In genomic region chr14:60092516-60092915, GRCh38 we compare ENCODE assay signal across 8 cellular contexts. TPM values are rescaled to one million over a fixed set of nuclear protein-coding genes. Genes with fewer than 3 reads are reported as not detected.
A peak's percentile ranks its signal among the peaks of the same experiment; 100 is the strongest.
DNase-seq lines count a peak whose midpoint lies in the region; ATAC-seq and TF ChIP-seq lines count a peak whose summit lies in the region.

No MANE protein-coding gene starts in this region.

- peaks cover 27% of the 10 kb centered on the region for H3K4me1 ChIP-seq in Caco-2
- peaks cover 45% of the 10 kb centered on the region for H3K4me1 ChIP-seq in lower lobe of right lung
- peaks cover 17 to 29% of the 10 kb centered on the region in 2 donors for H3K4me1 ChIP-seq in thoracic aorta (ENCODE audit: control insufficient read depth in 1 of 2, low read depth in 2 of 2)

- H3K27ac ChIP-seq in dorsolateral prefrontal cortex: peak overlapping the region; percentile 90 to 100 (median 98)
- H3K27ac ChIP-seq in lower lobe of right lung: peak overlapping the region; percentile 97
- peak overlapping the region; percentile 90 to 98 for H3K27ac ChIP-seq in thoracic aorta

- no TSS peak for BruUV-seq in Caco-2 (replicated peaks; lab: Mats Ljungman, UMichigan)

- H3K27me3 ChIP-seq in Caco-2 (replicated peaks; ENCODE audit: control insufficient read depth, insufficient read depth, low read length) (no peaks in the 10 kb centered on the region), dorsolateral prefrontal cortex (no peaks in the 10 kb centered on the region), lower lobe of right lung (ENCODE audit: low read depth) (no peaks in the 10 kb centered on the region), thoracic aorta (replicated peaks; ENCODE audit: insufficient read depth) (no peaks in the 10 kb centered on the region)

- ATAC-seq in T-cell (replicated peaks in 1 of 4) (no peak), lower lobe of right lung (peak; percentile 2 to 28), thoracic aorta (ENCODE audit: insufficient number of reproducible peaks, low FRiP score, low read depth) (peak; percentile 22), HG03108 (IDR thresholded peaks at IDR 0.05; ENCODE audit: unreplicated experiment) (no peak), GM18858 (IDR thresholded peaks at IDR 0.05; ENCODE audit: unreplicated experiment) (no peak)

- POLR2A ChIA-PET in Caco-2 (lab: Charles Lee) (interaction anchor here (1.0 to 2.4 kb wide), 5 partner anchors 89 to 608 kb away, joined by 3 to 21 read pairs (median 4); partner anchors contain the start of genes JKAMP, L3HYPDH and PPM1A), T-cell (lab: Charles Lee) (interaction anchor here in 1 of 2 donors (1.0 to 1.3 kb wide), 4 partner anchors 91 to 628 kb away, joined by 3 to 5 read pairs (median 3); partner anchors contain the start of gene PPM1A)

- H3K9me3 ChIP-seq in Caco-2 (no peaks in the 10 kb centered on the region), lower lobe of right lung (no peaks in the 10 kb centered on the region), thoracic aorta (no peaks in the 10 kb centered on the region)

- H3K9me3 Mint-ChIP-seq in Caco-2 (ENCODE audit: unreplicated experiment) (no peaks in the 10 kb centered on the region), T-cell (no peaks in the 10 kb centered on the region)

- no peak for TF ChIP-seq CTCF in Caco-2 (IDR thresholded peaks at IDR 0.05; ENCODE audit: insufficient read depth in 1 of 2, low read depth in 1 of 2, low read length in 1 of 2, severe bottlenecking in 1 of 2, unreplicated experiment in 1 of 2)
- TF ChIP-seq CTCF in dorsolateral prefrontal cortex (IDR thresholded peaks at IDR 0.05 in 54 of 56, conservative IDR thresholded peaks at IDR 0.05 in 2 of 56; ENCODE audit: low read depth in 1 of 56, partially characterized antibody in 56 of 56): no peak
- TF ChIP-seq CTCF in lower lobe of right lung (IDR thresholded peaks at IDR 0.05): no peak
- TF ChIP-seq CTCF in thoracic aorta (IDR thresholded peaks at IDR 0.05): no peak

- DNase-seq in Caco-2 (peak in 1 of 2 experiments; percentile 8), HT1080 (ENCODE audit: low read depth) (peak; percentile 33), T-cell (peak in 6 of 34 experiments; percentile 1 to 18 (median 10)), dorsolateral prefrontal cortex (peak in 2 of 10 donors; percentile 14), lower lobe of right lung (no peak), thoracic aorta (ENCODE audit: low spot score) (no peak)

- intact Hi-C loops in Caco-2 (cut with micrococcal nuclease; ENCODE audit: unreplicated experiment) (loop anchor here (1.0 to 10.0 kb wide), 2 partner anchors 73 to 182 kb away; partner anchors contain the start of gene DHRS7), dorsolateral prefrontal cortex (cut with DNase I) (loop anchor here (2.0 to 10.0 kb wide), 8 partner anchors 14 to 610 kb away; partner anchors contain the start of genes DHRS7 (in 2 of the 2), JKAMP (in 2 of the 2), L3HYPDH (in 2 of the 2) and PPM1A (in 2 of the 2)), lower lobe of right lung (cut with DNase I) (no loop called here)

- no peaks in the 10 kb centered on the region for H3K27me3 Mint-ChIP-seq in Caco-2 (ENCODE audit: insufficient read depth, unreplicated experiment)
- peaks cover 0 to 2% of the 10 kb centered on the region in 2 donors for H3K27me3 Mint-ChIP-seq in T-cell

- peak overlapping the region; percentile 79 for H3K4me3 ChIP-seq in Caco-2 (ENCODE audit: low read depth, low read length)
- peak overlapping the region; percentile 67 to 98 (median 86) for H3K4me3 ChIP-seq in dorsolateral prefrontal cortex
- H3K4me3 ChIP-seq in lower lobe of right lung: peak overlapping the region; percentile 78
- peak overlapping the region; percentile 95 for H3K4me3 ChIP-seq in thoracic aorta

- H3K27ac Mint-ChIP-seq in Caco-2 (ENCODE audit: unreplicated experiment): peak overlapping the region; percentile 80
- H3K27ac Mint-ChIP-seq in T-cell: peak overlapping the region; percentile 99

- H3K36me3 Mint-ChIP-seq in Caco-2 (ENCODE audit: insufficient read depth, unreplicated experiment) (peaks cover 19% of the 10 kb centered on the region), T-cell (peaks cover 9% of the 10 kb centered on the region)

- H3K4me3 Mint-ChIP-seq in Caco-2 (ENCODE audit: unreplicated experiment) (peak overlapping the region; percentile 94), T-cell (peak overlapping the region; percentile 89 to 91 (median 90))

- H3K36me3 ChIP-seq in Caco-2 (ENCODE audit: control insufficient read depth, insufficient read depth, low read length) (no peaks in the 10 kb centered on the region), lower lobe of right lung (peaks cover 5% of the 10 kb centered on the region), thoracic aorta (no peaks in the 10 kb centered on the region)

- CTCF ChIA-PET in Caco-2 (lab: Charles Lee): interaction anchor here (1.0 to 1.1 kb wide), 3 partner anchors 13 to 128 kb away, joined by 3 to 8 read pairs (median 4); partner anchors contain the start of gene DHRS7
- CTCF ChIA-PET in T-cell (lab: Charles Lee): interaction anchor here (0.5 to 2.4 kb wide), 7 partner anchors 59 to 208 kb away, joined by 3 to 11 read pairs (median 6); partner anchors contain the start of gene DHRS7 (in 1 of the 2)

- H3K4me1 Mint-ChIP-seq in Caco-2 (ENCODE audit: low read depth, unreplicated experiment) (peaks cover 20% of the 10 kb centered on the region), T-cell (peaks cover 48 to 55% (median 49%) of the 10 kb centered on the region in 3 donors)

RNA-seq across cellular contexts. Expression of gene PCNX4, which starts 0.8 kb away (rescaled TPM):
- total RNA-seq in Caco-2 (2022) (69.4 and 72.7 TPM in 2 replicates), T-cell (10 to 100 TPM; 36.4 to 50.4 (median 47.4) TPM), dorsolateral prefrontal cortex (10 to 100 TPM; 40.1 to 76.5 (median 55.8) TPM), lower lobe of right lung (36.1 TPM), thoracic aorta (10 to 100 TPM; 26.7 to 73.2 TPM)
- total RNA-seq in HT1080 (2014; rRNA removed; shearing (Covaris generic)): 62.1 and 67.3 TPM in 2 replicates
- 58.3 and 65.8 TPM in 2 replicates for polyA plus RNA-seq in HT1080 (2015; cell fraction: cytosol; rRNA removed)
- polyA plus RNA-seq in HT1080 (2015; cell fraction: nucleus; rRNA removed): 130 and 132 TPM in 2 replicates

Comparison
In these comparisons a context has a peak if more than half of its experiments do, and no peak if none do; other contexts are left out.
1. ATAC-seq: peak in lower lobe of right lung (2 of 2) and thoracic aorta (single experiment); none in T-cell (0 of 4), HG03108 (single experiment) and GM18858 (single experiment).
2. Peak in every context shown above with its lines, with median percentiles within 50 percentile points of each other: H3K4me3 ChIP-seq and H3K27ac ChIP-seq.